30 cellular contexts compared by ENCODE assay signal in the genomic region with DNA sequence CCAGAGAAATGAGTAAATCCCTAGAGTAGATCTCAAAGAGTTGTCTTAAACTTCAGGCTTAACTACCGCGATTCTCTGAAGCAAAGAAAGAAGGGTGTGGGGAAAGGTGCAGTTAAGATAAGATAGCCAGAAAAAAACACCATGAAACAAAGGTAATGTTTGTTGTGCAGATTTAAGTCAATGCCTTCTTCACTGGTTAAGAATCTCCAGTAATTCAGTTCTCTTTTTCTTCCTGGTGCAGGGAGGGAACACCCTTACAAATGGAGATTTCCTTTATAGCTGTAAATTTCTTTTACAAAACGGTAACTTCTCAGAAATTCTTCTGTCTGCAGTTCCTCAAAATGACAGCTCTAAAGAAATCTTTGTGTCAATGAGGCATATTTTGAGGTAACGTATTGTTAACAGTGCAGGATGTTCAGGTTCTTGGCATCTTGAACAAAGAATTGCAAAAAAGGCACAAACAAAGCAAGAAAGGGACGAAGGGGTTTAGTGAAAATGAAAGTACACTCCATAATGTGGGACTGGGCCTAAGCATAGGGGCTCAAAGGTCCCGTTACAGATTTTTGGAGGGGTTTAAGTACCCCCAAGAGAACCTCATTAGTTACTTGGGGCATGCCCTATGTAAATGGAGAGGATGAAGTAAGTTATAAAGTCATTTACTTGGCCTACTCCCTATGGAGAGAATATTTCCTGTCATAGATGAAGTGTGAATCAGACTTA.
DNase-seq lines count a peak whose midpoint lies in the region; ATAC-seq, FAIRE-seq and TF ChIP-seq lines count a peak whose summit lies in the region.
"Had no signal": no experiment of that assay in that cellular context is flagged by ENCODE, and none has a peak within 500 bp of the region (broad histone marks: within the 10 kb centered on the region; RNA-seq: fewer than 3 reads in every experiment).

No MANE protein-coding gene starts in this region.

- H3K4me1 ChIP-seq in SK-N-SH (ENCODE audit: control insufficient read depth in 1 of 2, insufficient read depth in 2 of 2, low read depth in 1 of 2, low read length in 1 of 2) (no peaks in the 10 kb centered on the region), astrocyte (ENCODE audit: insufficient read depth, low read length) (no peaks in the 10 kb centered on the region)
- H3K4me1 ChIP-seq: body of pancreas, esophagus muscularis mucosa, lower lobe of right lung, Peyer's patch, psoas muscle, upper lobe of left lung had no signal

- TF ChIP-seq CTCF in SK-N-SH (IDR thresholded peaks at IDR 0.05) (no peak), astrocyte (IDR thresholded peaks at IDR 0.05; ENCODE audit: insufficient read depth, low read depth, low read length) (no peak), type B pancreatic cell (conservative IDR thresholded peaks at IDR 0.05) (no peak)

- ATAC-seq in SK-N-SH treated with all-trans-retinoic acid at 6 μM for 48 hours (no peak), HG03095 (IDR thresholded peaks at IDR 0.05; ENCODE audit: unreplicated experiment) (no peak), GM18858 (IDR thresholded peaks at IDR 0.05; ENCODE audit: unreplicated experiment) (no peak)
- ATAC-seq: activated CD4-positive, CD25-positive, alpha-beta regulatory T cell treated with anti-CD3 and anti-CD28 coated beads, Interleukin-2, amount 50 U/mL, for 24 hours; activated CD8-positive, alpha-beta T cell treated with anti-CD3 and anti-CD28 coated beads for 36 hours; body of pancreas; effector memory CD8-positive, alpha-beta T cell; lower lobe of right lung; psoas muscle had no signal

- H3K9me3 ChIP-seq in SK-N-SH: no peaks in the 10 kb centered on the region
- no peaks in the 10 kb centered on the region for H3K9me3 ChIP-seq in astrocyte (ENCODE audit: insufficient read depth, low read depth, low read length)
- H3K9me3 ChIP-seq: body of pancreas, esophagus muscularis mucosa, lower lobe of right lung, Peyer's patch, psoas muscle, upper lobe of left lung had no signal

- FAIRE-seq in astrocyte (lab: Jason Lieb, UNC): peak; percentile 91
- FAIRE-seq: frontal cortex, G401.6 had no signal

- WGBS in SK-N-SH (ENCODE audit: low lambda C conversion rate): 8% methylated on average over 6 of the region's 6 CpGs

- H4K20me1 ChIP-seq in SK-N-SH (ENCODE audit: insufficient read depth) (no peaks in the 10 kb centered on the region), astrocyte (ENCODE audit: insufficient read depth, low read length) (no peaks in the 10 kb centered on the region)

- H3K4me2 ChIP-seq in SK-N-SH (peak overlapping the region; percentile 52; the same call in 1 of the 2 replicates), astrocyte (ENCODE audit: low read length) (peak overlapping the region; percentile 52)

- H3K9ac ChIP-seq in SK-N-SH: no peak overlapping the region
- H3K9ac ChIP-seq in astrocyte (ENCODE audit: low read length): no peak overlapping the region
- H3K9ac ChIP-seq: GM23248 had no signal

- H3K4me1 Mint-ChIP-seq in astrocyte (ENCODE audit: low read depth, unreplicated experiment) (peaks cover 3% of the 10 kb centered on the region), type B pancreatic cell (ENCODE audit: unreplicated experiment) (peaks cover 9% of the 10 kb centered on the region)
- H3K4me1 Mint-ChIP-seq: CD8-positive, alpha-beta memory T cell had no signal

- TF ChIP-seq RAD21 in SK-N-SH (IDR thresholded peaks at IDR 0.05; ENCODE audit: low read length): no peak

- no peak overlapping the region for H3K27ac ChIP-seq in SK-N-SH (ENCODE audit: low read depth in 2 of 2, low read length in 1 of 2)
- H3K27ac ChIP-seq in astrocyte (ENCODE audit: low read depth, low read length): no peak overlapping the region
- H3K27ac ChIP-seq: 22Rv1, body of pancreas, esophagus muscularis mucosa, GM23248, lower lobe of right lung, Peyer's patch, psoas muscle, upper lobe of left lung had no signal

- H3K27me3 ChIP-seq in SK-N-SH (ENCODE audit: insufficient read depth) (no peaks in the 10 kb centered on the region; the same call in 1 of the 2 replicates), astrocyte (ENCODE audit: insufficient read depth, low read length) (no peaks in the 10 kb centered on the region)
- H3K27me3 ChIP-seq: body of pancreas, esophagus muscularis mucosa, Peyer's patch, upper lobe of left lung had no signal

- no peaks in the 10 kb centered on the region for H3K36me3 Mint-ChIP-seq in astrocyte (ENCODE audit: low read depth, unreplicated experiment)
- H3K36me3 Mint-ChIP-seq in type B pancreatic cell: no peaks in the 10 kb centered on the region
- H3K36me3 Mint-ChIP-seq: CD8-positive, alpha-beta memory T cell had no signal

- no peaks in the 10 kb centered on the region for H3K36me3 ChIP-seq in SK-N-SH (replicated peaks in 1 of 2; ENCODE audit: control insufficient read depth in 1 of 2, insufficient read depth in 2 of 2, low read length in 1 of 2)
- H3K36me3 ChIP-seq in astrocyte (ENCODE audit: insufficient read depth, low read length): no peaks in the 10 kb centered on the region
- H3K36me3 ChIP-seq: esophagus muscularis mucosa, lower lobe of right lung, Peyer's patch, upper lobe of left lung had no signal

- H2AFZ ChIP-seq in SK-N-SH (ENCODE audit: low read depth) (peak overlapping the region; percentile 57), astrocyte (ENCODE audit: low read depth, low read length) (peak overlapping the region; percentile 18)
- H2AFZ ChIP-seq: GM23248 had no signal

- no peaks in the 10 kb centered on the region for H3K79me2 ChIP-seq in SK-N-SH (ENCODE audit: insufficient read depth)
- H3K79me2 ChIP-seq in astrocyte (ENCODE audit: insufficient read depth, low read length): no peaks in the 10 kb centered on the region

- no peak for TF ChIP-seq EP300 in SK-N-SH (IDR thresholded peaks at IDR 0.05; ENCODE audit: borderline replicate concordance in 1 of 2, low read depth in 1 of 2, low read length in 1 of 2)

- H3K27ac Mint-ChIP-seq in astrocyte (ENCODE audit: unreplicated experiment) (peak overlapping the region; percentile 67), type B pancreatic cell (peak overlapping the region; percentile 75)
- H3K27ac Mint-ChIP-seq: activated CD8-positive, alpha-beta T cell treated with anti-CD3 and anti-CD28 coated beads for 36 hours; effector memory CD8-positive, alpha-beta T cell had no signal

- H3K9me3 Mint-ChIP-seq in astrocyte (ENCODE audit: unreplicated experiment) (no peaks in the 10 kb centered on the region), type B pancreatic cell (no peaks in the 10 kb centered on the region)
- H3K9me3 Mint-ChIP-seq: activated CD8-positive, alpha-beta T cell treated with anti-CD3 and anti-CD28 coated beads for 36 hours had no signal

- H3K4me3 Mint-ChIP-seq in astrocyte (ENCODE audit: unreplicated experiment) (no peak overlapping the region), type B pancreatic cell (peak overlapping the region; percentile 42)
- H3K4me3 Mint-ChIP-seq: activated CD8-positive, alpha-beta T cell treated with anti-CD3 and anti-CD28 coated beads for 36 hours; CD8-positive, alpha-beta memory T cell; effector memory CD8-positive, alpha-beta T cell had no signal

- CTCF ChIA-PET in SK-N-SH (lab: Yijun Ruan, JAX): no interaction called here

- H3F3A ChIP-seq in SK-N-SH (replicated peaks; ENCODE audit: insufficient read depth): no peaks in the 10 kb centered on the region

- DNase-seq in SK-N-SH (no peak), astrocyte (ENCODE audit: low read depth) (no peak), iPS-NIHi11 (ENCODE audit: low spot score) (peak; percentile 5), type B pancreatic cell (ENCODE audit: extremely low spot score, unreplicated experiment) (no peak), dermis blood vessel endothelial cell (no peak)
- DNase-seq: activated CD8-positive, alpha-beta T cell treated with anti-CD3 and anti-CD28 coated beads for 36 hours; activated gamma-delta T cell; activated T-cell treated with anti-CD3 and anti-CD28 coated beads for 4 hours; body of pancreas; CD8-positive, alpha-beta memory T cell; DMS153; effector memory CD8-positive, alpha-beta T cell; GM23248; hippocampal formation; lower lobe of right lung; NCI-H1092 treated with DMSO at 0.1 percent for 48 hours; NCI-H1930; NCI-H748 treated with DMSO at 0.1 percent for 48 hours; Peyer's patch; psoas muscle; SIG-M5; upper lobe of left lung had no signal

- H3K27me3 Mint-ChIP-seq in astrocyte (ENCODE audit: low read depth, unreplicated experiment) (no peaks in the 10 kb centered on the region), type B pancreatic cell (no peaks in the 10 kb centered on the region)
- H3K27me3 Mint-ChIP-seq: activated CD8-positive, alpha-beta T cell treated with anti-CD3 and anti-CD28 coated beads for 36 hours; effector memory CD8-positive, alpha-beta T cell had no signal

- peak overlapping the region in 1 of 2 experiments; percentile 17; a peak in 1 of 4 replicates for H3K4me3 ChIP-seq in SK-N-SH (ENCODE audit: low read depth in 2 of 2, low read length in 1 of 2)
- no peak overlapping the region for H3K4me3 ChIP-seq in astrocyte (ENCODE audit: insufficient read depth, low read depth, low read length)
- H3K4me3 ChIP-seq: body of pancreas, GM23248, lower lobe of right lung, Peyer's patch, psoas muscle, upper lobe of left lung had no signal

- no peaks in the 10 kb centered on the region for H3K9me2 ChIP-seq in SK-N-SH

- POLR2A ChIA-PET in SK-N-SH (lab: Yijun Ruan, JAX): no interaction called here

TF ChIP-seq in SK-N-SH, 30 proteins besides CTCF, POLR2A, EP300 and RAD21 (continues in another document):
- no peak for TF ChIP-seq RFX5 (IDR thresholded peaks at IDR 0.05; ENCODE audit: low read length)
- TF ChIP-seq SMC3 (IDR thresholded peaks at IDR 0.05; ENCODE audit: low read depth, low read length): no peak
- TF ChIP-seq, protein P1, sequence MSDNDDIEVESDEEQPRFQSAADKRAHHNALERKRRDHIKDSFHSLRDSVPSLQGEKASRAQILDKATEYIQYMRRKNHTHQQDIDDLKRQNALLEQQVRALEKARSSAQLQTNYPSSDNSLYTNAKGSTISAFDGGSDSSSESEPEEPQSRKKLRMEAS (IDR thresholded peaks at IDR 0.05; ENCODE audit: low read depth): no peak
- TF ChIP-seq GABPA (IDR thresholded peaks at IDR 0.05; ENCODE audit: low read depth): no peak
- no peak for TF ChIP-seq NFIC (IDR thresholded peaks at IDR 0.05; ENCODE audit: borderline replicate concordance)
- no peak for TF ChIP-seq JUND (IDR thresholded peaks at IDR 0.05)
- no peak for TF ChIP-seq MXI1 (IDR thresholded peaks at IDR 0.05; ENCODE audit: low read depth, low read length)

TF ChIP-seq in SK-N-SH treated with all-trans-retinoic acid at 6 μM for 48 hours, 23 proteins besides CTCF, POLR2A, EP300 and RAD21 (continues in another document):
- no peak for TF ChIP-seq ZFP3 (CRISPR knock-in tag; IDR thresholded peaks at IDR 0.05)
